Comparison of ENCODE assay signal across 21 cellular contexts in genomic region chr6:90485615-90486277, GRCh38.
DNase-seq lines count a peak whose midpoint lies in the region; ATAC-seq, FAIRE-seq and TF ChIP-seq lines count a peak whose summit lies in the region.
"Had no signal": no experiment of that assay in that cellular context is flagged by ENCODE, and none has a peak within 500 bp of the region (broad histone marks: within the 10 kb centered on the region; RNA-seq: fewer than 3 reads in every experiment).

No MANE protein-coding gene starts in this region.

- no peaks in the 10 kb centered on the region for H3K79me2 ChIP-seq in K562 (ENCODE audit: control insufficient read depth, insufficient read depth, low read length)

- TF ChIP-seq CTCF in HEK293 (tag by site-specific recombination; IDR thresholded peaks at IDR 0.05) (no peak), K562 (IDR thresholded peaks at IDR 0.05 in 2 of 3, conservative IDR thresholded peaks at IDR 0.05 in 1 of 3; ENCODE audit: insufficient read depth in 2 of 3, low read depth in 1 of 3, low read length in 3 of 3) (no peak)

- no peak overlapping the region for H2AFZ ChIP-seq in K562 (ENCODE audit: low read depth, low read length)

- no peaks in the 10 kb centered on the region for H3K27me3 Mint-ChIP-seq in stimulated activated memory B cell treated with anti-CD40 and anti-IgM and Interleukin-4, amounts not matched to agents 10 μg/mL and 1 μg/mL and 100 μg/mL, for 72 hours

- H3K4me1 Mint-ChIP-seq in stimulated activated memory B cell treated with anti-CD40 and anti-IgM and Interleukin-4, amounts not matched to agents 10 μg/mL and 1 μg/mL and 100 μg/mL, for 72 hours = peaks cover 7% of the 10 kb centered on the region
- H3K4me1 Mint-ChIP-seq: CD8-positive, alpha-beta memory T cell; endodermal cell; T-helper 17 cell had no signal

- TF ChIP-seq RAD21 in K562 (CRISPR knock-in tag; conservative IDR thresholded peaks at IDR 0.05 in 1 of 2, IDR thresholded peaks at IDR 0.05 in 1 of 2) = no peak

- no peak overlapping the region for H3K4me3 Mint-ChIP-seq in stimulated activated memory B cell treated with anti-CD40 and anti-IgM and Interleukin-4, amounts not matched to agents 10 μg/mL and 1 μg/mL and 100 μg/mL, for 72 hours
- H3K4me3 Mint-ChIP-seq: CD8-positive, alpha-beta memory T cell; endodermal cell; stimulated activated naive CD8-positive, alpha-beta T cell treated with anti-CD3 and anti-CD28 coated beads, Interleukin-15, Interleukin-2, amounts not matched to agents 100 ng/mL and 50 ng/mL, for 24 hours; T-helper 17 cell had no signal

- H3K9me3 ChIP-seq in HEK293 (ENCODE audit: control insufficient read depth, insufficient read depth, low read depth, low read length) (no peaks in the 10 kb centered on the region), HUES64 (ENCODE audit: insufficient read depth, low read depth, low read length) (peaks cover 13% of the 10 kb centered on the region; the same call in 1 of the 2 replicates), K562 (replicated peaks; ENCODE audit: control insufficient read depth, insufficient read depth, low read depth, low read length) (no peaks in the 10 kb centered on the region)
- H3K9me3 ChIP-seq: tibial artery had no signal

- CTCF ChIA-PET in HEK293 (lab: Yijun Ruan, JAX) = interaction anchor here (0.6 kb wide), 1 partner anchor 691 kb away, joined by 3 read pairs; no protein-coding TSS in a partner anchor
- CTCF ChIA-PET in K562 (lab: Yijun Ruan, JAX; ENCODE audit: low intra/inter-chr PET ratio) = no interaction called here

- H3K4me1 ChIP-seq in HEK293 (ENCODE audit: control insufficient read depth, insufficient read depth, low read length) (no peaks in the 10 kb centered on the region), HUES64 (ENCODE audit: insufficient read depth, low read length) (peaks cover 34% of the 10 kb centered on the region), K562 (replicated peaks in 1 of 2; ENCODE audit: control insufficient read depth in 2 of 2, insufficient read depth in 2 of 2, low read length in 2 of 2) (no peaks in the 10 kb centered on the region)
- H3K4me1 ChIP-seq: tibial artery had no signal

- H3K4me3 ChIP-seq in HEK293 (ENCODE audit: low read depth, low read length) = no peak overlapping the region
- no peak overlapping the region for H3K4me3 ChIP-seq in HUES64 (ENCODE audit: low read length)
- H3K4me3 ChIP-seq in K562 = no peak overlapping the region
- H3K4me3 ChIP-seq: SK-N-MC, smooth muscle cell, tibial artery had no signal

- no peak for FAIRE-seq in K562 (lab: Jason Lieb, UNC)
- FAIRE-seq: colon, GM12892 had no signal

- H3K36me3 Mint-ChIP-seq in stimulated activated memory B cell treated with anti-CD40 and anti-IgM and Interleukin-4, amounts not matched to agents 10 μg/mL and 1 μg/mL and 100 μg/mL, for 72 hours = peaks cover 6% of the 10 kb centered on the region

- peak overlapping the region; percentile 74 for H3K27ac Mint-ChIP-seq in stimulated activated memory B cell treated with anti-CD40 and anti-IgM and Interleukin-4, amounts not matched to agents 10 μg/mL and 1 μg/mL and 100 μg/mL, for 72 hours
- H3K27ac Mint-ChIP-seq: endodermal cell; stimulated activated naive CD8-positive, alpha-beta T cell treated with anti-CD3 and anti-CD28 coated beads, Interleukin-15, Interleukin-2, amounts not matched to agents 100 ng/mL and 50 ng/mL, for 24 hours; T-helper 17 cell had no signal

- no peaks in the 10 kb centered on the region for H3K27me3 ChIP-seq in HUES64 (ENCODE audit: insufficient read depth, low read length)
- no peaks in the 10 kb centered on the region; a peak in 1 of 5 replicates for H3K27me3 ChIP-seq in K562 (ENCODE audit: control insufficient read depth in 2 of 2, insufficient read depth in 2 of 2, low read length in 2 of 2)
- H3K27me3 ChIP-seq: tibial artery had no signal

- WGBS in HUES64 = 87% methylated on average over 4 of the region's 4 CpGs
- WGBS in K562 (ENCODE audit: insufficient coverage, low coverage, missing lambda C conversion rate) = 32% methylated on average over 4 of the region's 4 CpGs

- H3K36me3 ChIP-seq in HEK293 (ENCODE audit: control insufficient read depth in 2 of 2, insufficient read depth in 1 of 2, low read length in 2 of 2) (no peaks in the 10 kb centered on the region), HUES64 (ENCODE audit: insufficient read depth, low read length) (no peaks in the 10 kb centered on the region), K562 (ENCODE audit: control insufficient read depth, insufficient read depth, low read length) (no peaks in the 10 kb centered on the region)
- H3K36me3 ChIP-seq: tibial artery had no signal

- POLR2A ChIA-PET in HEK293 (lab: Yijun Ruan, JAX) = no interaction called here
- POLR2A ChIA-PET in K562 (lab: Yijun Ruan, JAX) = interaction anchor here (1.1 kb wide), 1 partner anchor 12 kb away, joined by 3 read pairs; no protein-coding TSS in a partner anchor

- H3K9me1 ChIP-seq in K562 (ENCODE audit: control insufficient read depth, insufficient read depth, low read length) = no peaks in the 10 kb centered on the region

- no peak overlapping the region for H3K4me2 ChIP-seq in K562 (ENCODE audit: insufficient read depth, low read length)
- H3K4me2 ChIP-seq: smooth muscle cell had no signal

- in situ Hi-C loops in K562 (cut with MboI) = no loop called here

- H3K27ac ChIP-seq in HEK293 (ENCODE audit: extremely low read depth, low read depth, low read length) = no peak overlapping the region
- H3K27ac ChIP-seq in HUES64 (ENCODE audit: low read depth, low read length) = peak overlapping the region; percentile 45
- no peak overlapping the region for H3K27ac ChIP-seq in K562 (ENCODE audit: extremely low read depth, low read depth, low read length)
- H3K27ac ChIP-seq: SK-N-MC, tibial artery, VCaP had no signal

- no TSS peak for BruUV-seq in K562 (replicated peaks; lab: Mats Ljungman, UMichigan)

- H3K9me3 Mint-ChIP-seq in stimulated activated memory B cell treated with anti-CD40 and anti-IgM and Interleukin-4, amounts not matched to agents 10 μg/mL and 1 μg/mL and 100 μg/mL, for 72 hours = peaks cover 11% of the 10 kb centered on the region

- intact Hi-C loops in K562 (cut with micrococcal nuclease) = no loop called here

- ATAC-seq in K562 = no peak
- peak; percentile 88 for ATAC-seq in stimulated activated memory B cell treated with anti-CD40 and anti-IgM and Interleukin-4, amounts not matched to agents 10 μg/mL and 1 μg/mL and 100 μg/mL, for 72 hours
- ATAC-seq in GM21515 (IDR thresholded peaks at IDR 0.05; ENCODE audit: unreplicated experiment) = no peak
- ATAC-seq in GM18861 (IDR thresholded peaks at IDR 0.05; ENCODE audit: unreplicated experiment) = no peak
- ATAC-seq: T-helper 17 cell had no signal

- no peak overlapping the region for H3K9ac ChIP-seq in HUES64 (ENCODE audit: low read depth, low read length)
- no peak overlapping the region for H3K9ac ChIP-seq in K562 (ENCODE audit: insufficient read depth in 1 of 2, low read depth in 2 of 2, low read length in 2 of 2)

- H4K20me1 ChIP-seq in K562 (replicated peaks; ENCODE audit: control insufficient read depth, insufficient read depth, low read length) = no peaks in the 10 kb centered on the region

- TF ChIP-seq POLR2A in K562 (conservative IDR thresholded peaks at IDR 0.05) = no peak

- TF ChIP-seq EP300 in K562 (IDR thresholded peaks at IDR 0.05; ENCODE audit: low read length) = no peak

- DNase-seq in K562 (ENCODE audit: extremely low read depth in 1 of 4, low spot score in 3 of 4) (no peak), OCI-M1 (lab: John Stamatoyannopoulos, UW) (no peak)
- DNase-seq: activated naive CD4-positive, alpha-beta T cell; CD8-positive, alpha-beta memory T cell; H7; NCI-H510A; stimulated activated CD4-positive, alpha-beta T cell treated with anti-CD3 and anti-CD28 coated beads, Interleukin-2, amount 100 ng/mL, for 48 hours; T-helper 17 cell; tibial artery had no signal

TF ChIP-seq in HEK293, 187 proteins besides CTCF, POLR2A, EP300 and RAD21:
- TF ChIP-seq SETDB1 (IDR thresholded peaks at IDR 0.05; ENCODE audit: insufficient read length, low read length) = peak; percentile 54
- no peak for TF ChIP-seq ZNF148 (tag by site-specific recombination; IDR thresholded peaks at IDR 0.05; ENCODE audit: borderline replicate concordance)
TF ChIP-seq in HEK293: peak in this region for 1.

TF ChIP-seq in K562, 482 proteins besides CTCF, POLR2A, EP300 and RAD21:
- TF ChIP-seq SPI1 (IDR thresholded peaks at IDR 0.05; ENCODE audit: borderline replicate concordance, low read depth, low read length) (peak; percentile 96), LEF1 (IDR thresholded peaks at IDR 0.05) (no peak), ZNF431 (CRISPR knock-in tag; IDR thresholded peaks at IDR 0.05) (peak; percentile 99)

Comparison
In these comparisons a context has a peak if more than half of its experiments do, and no peak if none do; other contexts are left out.
1. Of the 44 proteins assayed by ChIP-seq in both K562 and HEK293: peak only in K562: none; only in HEK293: SETDB1; in both: none; in neither: 43.